ENCODE assay signal across 1 cellular context in the genomic region with DNA sequence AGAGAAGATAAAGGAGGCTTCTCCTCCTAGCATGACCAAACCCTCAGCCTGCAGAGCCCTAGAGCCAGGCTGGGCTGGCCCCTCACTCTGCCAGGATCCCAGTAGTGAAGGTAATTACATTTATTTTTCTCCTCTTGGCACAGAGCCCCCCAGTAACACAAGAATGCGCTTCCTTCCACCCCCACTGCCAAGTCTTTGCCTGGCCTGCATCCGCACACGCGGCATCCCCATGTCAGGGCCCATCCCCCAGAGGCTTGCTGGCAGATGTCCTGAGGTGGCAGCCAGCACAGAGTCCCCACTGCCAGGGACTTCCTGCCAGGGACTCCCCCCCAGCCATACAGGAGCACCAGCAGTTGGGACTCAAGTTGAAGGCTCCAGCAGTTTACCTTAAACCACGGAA.
TF ChIP-seq lines count a peak whose summit lies in the region.

No MANE protein-coding gene starts in this region.

TF ChIP-seq in SK-N-SH, 30 proteins besides CTCF, POLR2A, EP300 and RAD21:
- TF ChIP-seq, protein P1, sequence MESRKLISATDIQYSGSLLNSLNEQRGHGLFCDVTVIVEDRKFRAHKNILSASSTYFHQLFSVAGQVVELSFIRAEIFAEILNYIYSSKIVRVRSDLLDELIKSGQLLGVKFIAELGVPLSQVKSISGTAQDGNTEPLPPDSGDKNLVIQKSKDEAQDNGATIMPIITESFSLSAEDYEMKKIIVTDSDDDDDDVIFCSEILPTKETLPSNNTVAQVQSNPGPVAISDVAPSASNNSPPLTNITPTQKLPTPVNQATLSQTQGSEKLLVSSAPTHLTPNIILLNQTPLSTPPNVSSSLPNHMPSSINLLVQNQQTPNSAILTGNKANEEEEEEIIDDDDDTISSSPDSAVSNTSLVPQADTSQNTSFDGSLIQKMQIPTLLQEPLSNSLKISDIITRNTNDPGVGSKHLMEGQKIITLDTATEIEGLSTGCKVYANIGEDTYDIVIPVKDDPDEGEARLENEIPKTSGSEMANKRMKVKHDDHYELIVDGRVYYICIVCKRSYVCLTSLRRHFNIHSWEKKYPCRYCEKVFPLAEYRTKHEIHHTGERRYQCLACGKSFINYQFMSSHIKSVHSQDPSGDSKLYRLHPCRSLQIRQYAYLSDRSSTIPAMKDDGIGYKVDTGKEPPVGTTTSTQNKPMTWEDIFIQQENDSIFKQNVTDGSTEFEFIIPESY (IDR thresholded peaks at IDR 0.05; ENCODE audit: borderline replicate concordance, low read depth), result no peak
- peak; percentile 28; the same call in 1 of the 2 replicates for TF ChIP-seq MXI1 (IDR thresholded peaks at IDR 0.05; ENCODE audit: low read depth, low read length)
